7 cellular contexts compared by ENCODE assay signal in genomic region chr20:17681741-17682102, GRCh38.
DNase-seq lines count a peak whose midpoint lies in the region; ATAC-seq and TF ChIP-seq lines count a peak whose summit lies in the region.

No MANE protein-coding gene starts in this region.

- H3K4me3 ChIP-seq in WI38 (ENCODE audit: low read depth, low read length) (peak overlapping the region; percentile 73), iPS-11a (ENCODE audit: low read depth, low read length) (peak overlapping the region; percentile 80), subcutaneous abdominal adipose tissue (ENCODE audit: low read depth in 1 of 5, low read length in 5 of 5) (peak overlapping the region in 4 of 5 donors; percentile 76 to 83 (median 80))

- ATAC-seq in GM18867 (IDR thresholded peaks at IDR 0.05; ENCODE audit: unreplicated experiment) (peak; percentile 12), HG02678 (IDR thresholded peaks at IDR 0.05; ENCODE audit: unreplicated experiment) (peak; percentile 3)

- no peaks in the 10 kb centered on the region for H3K27me3 ChIP-seq in subcutaneous abdominal adipose tissue (ENCODE audit: control insufficient read depth in 5 of 5, insufficient read depth in 4 of 5, low read length in 5 of 5)

- peaks cover 7 to 22% (median 19%) of the 10 kb centered on the region in 5 donors for H3K4me1 ChIP-seq in subcutaneous abdominal adipose tissue (ENCODE audit: control insufficient read depth in 5 of 5, insufficient read depth in 5 of 5, low read length in 5 of 5)

- DNase-seq in NCI-H510A treated with DMSO at 0.1 percent for 48 hours (lab: John Stamatoyannopoulos, UW), result no peak
- no peak for DNase-seq in NCI-H82 (lab: John Stamatoyannopoulos, UW)

- H3K36me3 ChIP-seq in subcutaneous abdominal adipose tissue (ENCODE audit: control insufficient read depth in 5 of 5, insufficient read depth in 5 of 5, low read length in 5 of 5), result peaks cover 0 to 9% (median 6%) of the 10 kb centered on the region in 5 donors

- H3K9ac ChIP-seq in subcutaneous abdominal adipose tissue (ENCODE audit: low read length in 5 of 5), result peak overlapping the region in 4 of 5 donors; percentile 80 to 87 (median 84)

- TF ChIP-seq CTCF in WI38 (IDR thresholded peaks at IDR 0.05; ENCODE audit: low read depth, low read length), result no peak

- peak overlapping the region; percentile 60 for H3K27ac ChIP-seq in subcutaneous abdominal adipose tissue (ENCODE audit: low read depth, low read length)

- H3K9me3 ChIP-seq in subcutaneous abdominal adipose tissue (ENCODE audit: control insufficient read depth in 5 of 5, low read length in 5 of 5), result peaks cover 0 to 4% (median 0%) of the 10 kb centered on the region in 5 donors
